In genomic region chr22:23857606-23858483, GRCh38 we compare ENCODE assay signal across 1 cellular context.
TF ChIP-seq lines count a peak whose summit lies in the region.

TSS of gene SLC2A11 (plus strand) at chr22:23857875. CDS start at chr22:23858000, 125 bp downstream.

TF ChIP-seq in HepG2, 621 proteins besides CTCF, POLR2A, EP300 and RAD21 (continued from another document and continues in another):
- TF ChIP-seq YEATS4 (CRISPR knock-in tag; IDR thresholded peaks at IDR 0.05; ENCODE audit: borderline replicate concordance): peak; percentile 79
- TF ChIP-seq TAF1 (CRISPR knock-in tag; IDR thresholded peaks at IDR 0.05): peak; percentile 66
- TF ChIP-seq ARID5B (CRISPR knock-in tag; IDR thresholded peaks at IDR 0.05): no peak
- peak; percentile 66; the same call in 1 of the 2 replicates for TF ChIP-seq NFATC3 (CRISPR knock-in tag; IDR thresholded peaks at IDR 0.05)
- no peak for TF ChIP-seq ZBTB1 (CRISPR knock-in tag; IDR thresholded peaks at IDR 0.05; ENCODE audit: borderline replicate concordance)
- 0 out of 2 replicates have a peak, but pooled peaks have one; percentile 5 for TF ChIP-seq ZNF609 (CRISPR knock-in tag; IDR thresholded peaks at IDR 0.05; ENCODE audit: borderline replicate concordance)
- TF ChIP-seq BORCS8-MEF2B (CRISPR knock-in tag; IDR thresholded peaks at IDR 0.05): no peak; the same call in 1 of the 2 replicates
- TF ChIP-seq KMT2A (CRISPR knock-in tag; IDR thresholded peaks at IDR 0.05): peak; percentile 50
- peak; percentile 62; the same call in 1 of the 2 replicates for TF ChIP-seq ISX (CRISPR knock-in tag; conservative IDR thresholded peaks at IDR 0.05)
- TF ChIP-seq YY1 (IDR thresholded peaks at IDR 0.05; ENCODE audit: insufficient read depth, insufficient replicate concordance, low read depth, low read length): peak; percentile 83
- TF ChIP-seq HHEX (CRISPR knock-in tag; IDR thresholded peaks at IDR 0.05): no peak
- peak; percentile 49; the same call in 1 of the 2 replicates for TF ChIP-seq ZNF614 (CRISPR knock-in tag; IDR thresholded peaks at IDR 0.05; ENCODE audit: borderline replicate concordance)
- TF ChIP-seq ZNF563 (CRISPR knock-in tag; IDR thresholded peaks at IDR 0.05): peak; percentile 84
- TF ChIP-seq PRDM15 (CRISPR knock-in tag; IDR thresholded peaks at IDR 0.05): peak; percentile 24; the same call in 1 of the 2 replicates
- TF ChIP-seq ZNF557 (CRISPR knock-in tag; IDR thresholded peaks at IDR 0.05): no peak
- TF ChIP-seq CREBL2 (CRISPR knock-in tag; IDR thresholded peaks at IDR 0.05; ENCODE audit: borderline replicate concordance): 0 out of 2 replicates have a peak, but pooled peaks have one; percentile 70
- TF ChIP-seq ZNF44 (CRISPR knock-in tag; IDR thresholded peaks at IDR 0.05): no peak
- no peak for TF ChIP-seq MLXIP (CRISPR knock-in tag; IDR thresholded peaks at IDR 0.05; ENCODE audit: borderline replicate concordance)
- TF ChIP-seq SRSF4 (IDR thresholded peaks at IDR 0.05; ENCODE audit: low read depth, low read length, poor library complexity, severe bottlenecking): no peak
- no peak for TF ChIP-seq AGO2 (optimal IDR thresholded peaks at IDR 0.05; ENCODE audit: low read depth, low read length)
- TF ChIP-seq CENPX (CRISPR knock-in tag; IDR thresholded peaks at IDR 0.05): no peak
- 0 out of 2 replicates have a peak, but pooled peaks have one; percentile 17 for TF ChIP-seq ZNF264 (CRISPR knock-in tag; IDR thresholded peaks at IDR 0.05)
- peak; percentile 79 for TF ChIP-seq HOXA5 (CRISPR knock-in tag; IDR thresholded peaks at IDR 0.05)
- peak; percentile 34 for TF ChIP-seq ERF (CRISPR knock-in tag; IDR thresholded peaks at IDR 0.05)
- TF ChIP-seq REST (IDR thresholded peaks at IDR 0.05; ENCODE audit: borderline replicate concordance in 1 of 2, low read depth in 1 of 2, low read length in 2 of 2): no peak
- no peak for TF ChIP-seq BHLHE40 (IDR thresholded peaks at IDR 0.05; ENCODE audit: low read length)
- no peak for TF ChIP-seq MED8 (CRISPR knock-in tag; IDR thresholded peaks at IDR 0.05; ENCODE audit: insufficient replicate concordance)
- peak; percentile 90 for TF ChIP-seq POLR2G (IDR thresholded peaks at IDR 0.05; ENCODE audit: low read depth, low read length)
- TF ChIP-seq IRF1 (CRISPR knock-in tag; IDR thresholded peaks at IDR 0.05; ENCODE audit: low read depth): no peak
- 0 out of 2 replicates have a peak, but pooled peaks have one; percentile 46 for TF ChIP-seq ZNF784 (CRISPR knock-in tag; IDR thresholded peaks at IDR 0.05; ENCODE audit: borderline replicate concordance)
- peak; percentile 35; the same call in 1 of the 2 replicates for TF ChIP-seq KAT8 (CRISPR knock-in tag; IDR thresholded peaks at IDR 0.05)
- TF ChIP-seq ZNF552 (CRISPR knock-in tag; IDR thresholded peaks at IDR 0.05; ENCODE audit: borderline replicate concordance): no peak
- peak; percentile 32; the same call in 1 of the 2 replicates for TF ChIP-seq ZNF501 (CRISPR knock-in tag; IDR thresholded peaks at IDR 0.05)
- peak; percentile 38; the same call in 1 of the 2 replicates for TF ChIP-seq FOSL2 (CRISPR knock-in tag; IDR thresholded peaks at IDR 0.05)
- no peak for TF ChIP-seq ZBTB42 (CRISPR knock-in tag; IDR thresholded peaks at IDR 0.05)
